Comparison of ENCODE assay signal across 12 cellular contexts in genomic region chr12:127363392-127363791, GRCh38.
DNase-seq lines count a peak whose midpoint lies in the region; ATAC-seq and TF ChIP-seq lines count a peak whose summit lies in the region.
"Had no signal": no experiment of that assay in that cellular context is flagged by ENCODE, and none has a peak within 500 bp of the region (broad histone marks: within the 10 kb centered on the region; RNA-seq: fewer than 3 reads in every experiment).

No MANE protein-coding gene starts in this region.

- intact Hi-C loops in Right ventricle myocardium superior (cut with DNase I): no loop called here

- ATAC-seq in GM19395 (IDR thresholded peaks at IDR 0.05; ENCODE audit: unreplicated experiment): no peak
- ATAC-seq in Right ventricle myocardium superior (ENCODE audit: poor library complexity): no peak

- no peaks in the 10 kb centered on the region for H3K36me3 ChIP-seq in WERI-Rb-1

- H3K27me3 ChIP-seq in WERI-Rb-1 (ENCODE audit: insufficient read depth, low read depth, severe bottlenecking): no peaks in the 10 kb centered on the region

- in situ Hi-C loops in KBM-7 (cut with MboI; ENCODE audit: low pct_unique_long_range_greater_than_20kb, low sequenced_read_pairs): no loop called here

- DNase-seq in EL (peak; percentile 37), KBM-7 (peak; percentile 49), WERI-Rb-1 (peak; percentile 36), kidney tubule cell (ENCODE audit: low spot score) (peak; percentile 25), Right ventricle myocardium superior (no peak), GM10266 (ENCODE audit: extremely low spot score) (no peak), anterior cingulate cortex (lab: John Stamatoyannopoulos, UW) (no peak)
- DNase-seq: GF-D8, hypothalamus, naive B cell, NCI-H446 treated with DMSO at 0.1 percent for 48 hours had no signal

- H3K4me3 ChIP-seq in WERI-Rb-1 (ENCODE audit: low read depth, low read length): no peak overlapping the region

- TF ChIP-seq CTCF in WERI-Rb-1 (IDR thresholded peaks at IDR 0.05; ENCODE audit: low read depth, low read length) (peak; percentile 60), GM10266 (IDR thresholded peaks at IDR 0.05; ENCODE audit: control insufficient read depth, insufficient read depth, low read depth, missing control alignments) (no peak)

- no peaks in the 10 kb centered on the region for H3K9me3 ChIP-seq in WERI-Rb-1 (ENCODE audit: severe bottlenecking)

- H3K27ac ChIP-seq in WERI-Rb-1: no peak overlapping the region

Comparison
In these comparisons a context has a peak if more than half of its experiments do, and no peak if none do; other contexts are left out.
1. DNase-seq: peak in EL (single experiment), KBM-7 (single experiment), WERI-Rb-1 (single experiment) and kidney tubule cell (single experiment); none in Right ventricle myocardium superior (single experiment), GM10266 (single experiment) and anterior cingulate cortex (0 of 58).